1 cellular context compared by ENCODE assay signal in genomic region chr1:151540021-151540981, GRCh38.
A peak's percentile ranks its signal among the peaks of the same experiment; 100 is the strongest.
TF ChIP-seq lines count a peak whose summit lies in the region.

A gene with protein sequence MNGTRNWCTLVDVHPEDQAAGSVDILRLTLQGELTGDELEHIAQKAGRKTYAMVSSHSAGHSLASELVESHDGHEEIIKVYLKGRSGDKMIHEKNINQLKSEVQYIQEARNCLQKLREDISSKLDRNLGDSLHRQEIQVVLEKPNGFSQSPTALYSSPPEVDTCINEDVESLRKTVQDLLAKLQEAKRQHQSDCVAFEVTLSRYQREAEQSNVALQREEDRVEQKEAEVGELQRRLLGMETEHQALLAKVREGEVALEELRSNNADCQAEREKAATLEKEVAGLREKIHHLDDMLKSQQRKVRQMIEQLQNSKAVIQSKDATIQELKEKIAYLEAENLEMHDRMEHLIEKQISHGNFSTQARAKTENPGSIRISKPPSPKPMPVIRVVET (plus strand): TSS chr1:151540309. CDS start chr1:151540367, 58 bp downstream.

TF ChIP-seq in HepG2, 621 proteins besides CTCF, POLR2A, EP300 and RAD21 (continued from another document and continues in another):
- TF ChIP-seq ZXDC (CRISPR knock-in tag; IDR thresholded peaks at IDR 0.05) (0 out of 2 replicates have a peak, but pooled peaks have one; percentile 3), FOXA1 (IDR thresholded peaks at IDR 0.05) (no peak), FOXA1 (CRISPR knock-in tag; IDR thresholded peaks at IDR 0.05) (no peak), ZNF530 (CRISPR knock-in tag; IDR thresholded peaks at IDR 0.05; ENCODE audit: low read depth) (no peak), ZNF7 (CRISPR knock-in tag; IDR thresholded peaks at IDR 0.05) (no peak), ZBTB33 (CRISPR knock-in tag; IDR thresholded peaks at IDR 0.05) (no peak), ZNF564 (CRISPR knock-in tag; IDR thresholded peaks at IDR 0.05) (peak; percentile 68; the same call in 1 of the 2 replicates), SALL1 (CRISPR knock-in tag; IDR thresholded peaks at IDR 0.05) (peak; percentile 69), ZNF280B (CRISPR knock-in tag; IDR thresholded peaks at IDR 0.05; ENCODE audit: borderline replicate concordance) (no peak), WIZ (CRISPR knock-in tag; IDR thresholded peaks at IDR 0.05) (no peak), FOXP1 (IDR thresholded peaks at IDR 0.05) (no peak), FOXP1 (CRISPR knock-in tag; IDR thresholded peaks at IDR 0.05) (no peak), ZNF350 (CRISPR knock-in tag; IDR thresholded peaks at IDR 0.05; ENCODE audit: borderline replicate concordance, low read depth) (no peak; the same call in 1 of the 2 replicates), FOSL2 (CRISPR knock-in tag; IDR thresholded peaks at IDR 0.05) (peak; percentile 3; the same call in 1 of the 2 replicates), ZNF773 (CRISPR knock-in tag; IDR thresholded peaks at IDR 0.05; ENCODE audit: borderline replicate concordance) (peak; percentile 71; the same call in 1 of the 2 replicates), HMG20A (CRISPR knock-in tag; IDR thresholded peaks at IDR 0.05; ENCODE audit: borderline replicate concordance) (no peak; the same call in 1 of the 2 replicates), ZNF326 (CRISPR knock-in tag; IDR thresholded peaks at IDR 0.05; ENCODE audit: borderline replicate concordance) (no peak), CC2D1A (CRISPR knock-in tag; IDR thresholded peaks at IDR 0.05) (no peak), RFXAP (CRISPR knock-in tag; IDR thresholded peaks at IDR 0.05; ENCODE audit: borderline replicate concordance) (no peak), RFXANK (CRISPR knock-in tag; IDR thresholded peaks at IDR 0.05) (0 out of 2 replicates have a peak, but pooled peaks have one; percentile 34), ZNF558 (CRISPR knock-in tag; IDR thresholded peaks at IDR 0.05; ENCODE audit: borderline replicate concordance) (no peak), MIER3 (CRISPR knock-in tag; IDR thresholded peaks at IDR 0.05; ENCODE audit: borderline replicate concordance) (no peak), MYNN (CRISPR knock-in tag; IDR thresholded peaks at IDR 0.05; ENCODE audit: low read depth) (no peak), ZSCAN25 (CRISPR knock-in tag; IDR thresholded peaks at IDR 0.05) (no peak), ARHGAP35 (CRISPR knock-in tag; IDR thresholded peaks at IDR 0.05; ENCODE audit: borderline replicate concordance) (no peak), ZNF713 (CRISPR knock-in tag; IDR thresholded peaks at IDR 0.05) (no peak), ZNF224 (CRISPR knock-in tag; IDR thresholded peaks at IDR 0.05) (no peak), ZNF710 (CRISPR knock-in tag; IDR thresholded peaks at IDR 0.05; ENCODE audit: borderline replicate concordance) (peak; percentile 87), RAD51 (IDR thresholded peaks at IDR 0.05; ENCODE audit: borderline replicate concordance) (no peak), ZNF691 (CRISPR knock-in tag; IDR thresholded peaks at IDR 0.05; ENCODE audit: borderline replicate concordance, low read depth) (no peak), ZNF280D (CRISPR knock-in tag; IDR thresholded peaks at IDR 0.05) (peak; percentile 67; the same call in 1 of the 2 replicates), ZNF329 (CRISPR knock-in tag; IDR thresholded peaks at IDR 0.05; ENCODE audit: low read depth) (no peak), PHF20 (CRISPR knock-in tag; IDR thresholded peaks at IDR 0.05) (no peak; the same call in 1 of the 2 replicates), PHF8 (CRISPR knock-in tag; IDR thresholded peaks at IDR 0.05) (peak; percentile 81), NKX3-1 (CRISPR knock-in tag; IDR thresholded peaks at IDR 0.05) (peak; percentile 81), SMAD9 (CRISPR knock-in tag; IDR thresholded peaks at IDR 0.05) (no peak), SMAD3 (CRISPR knock-in tag; IDR thresholded peaks at IDR 0.05) (peak; percentile 53; the same call in 1 of the 2 replicates), TBP (CRISPR knock-in tag; IDR thresholded peaks at IDR 0.05) (0 out of 2 replicates have a peak, but pooled peaks have one; percentile 56), ZNF460 (CRISPR knock-in tag; IDR thresholded peaks at IDR 0.05; ENCODE audit: borderline replicate concordance) (no peak), RXRA (CRISPR knock-in tag; IDR thresholded peaks at IDR 0.05) (no peak; the same call in none of the 2 replicates), SKI (IDR thresholded peaks at IDR 0.05; ENCODE audit: partially characterized antibody) (no peak), GZF1 (CRISPR knock-in tag; IDR thresholded peaks at IDR 0.05) (peak; percentile 88; the same call in 1 of the 2 replicates), ZNF652 (CRISPR knock-in tag; IDR thresholded peaks at IDR 0.05; ENCODE audit: borderline replicate concordance, low read depth) (no peak), CEBPG (CRISPR knock-in tag; IDR thresholded peaks at IDR 0.05) (0 out of 2 replicates have a peak, but pooled peaks have one; percentile 7), ZNF703 (CRISPR knock-in tag; IDR thresholded peaks at IDR 0.05; ENCODE audit: borderline replicate concordance) (no peak; the same call in 1 of the 2 replicates), NPAS2 (CRISPR knock-in tag; IDR thresholded peaks at IDR 0.05; ENCODE audit: borderline replicate concordance) (no peak), ZNF616 (CRISPR knock-in tag; IDR thresholded peaks at IDR 0.05; ENCODE audit: low read depth) (no peak), ZNF451 (CRISPR knock-in tag; IDR thresholded peaks at IDR 0.05) (0 out of 2 replicates have a peak, but pooled peaks have one; percentile 12), SNAPC2 (CRISPR knock-in tag; IDR thresholded peaks at IDR 0.05) (peak; percentile 93), ZNF510 (CRISPR knock-in tag; IDR thresholded peaks at IDR 0.05; ENCODE audit: low read depth) (no peak), UBTF (CRISPR knock-in tag; IDR thresholded peaks at IDR 0.05) (peak; percentile 82), ZNF777 (CRISPR knock-in tag; IDR thresholded peaks at IDR 0.05) (peak; percentile 83; the same call in 1 of the 2 replicates)
- TF ChIP-seq, protein P1, sequence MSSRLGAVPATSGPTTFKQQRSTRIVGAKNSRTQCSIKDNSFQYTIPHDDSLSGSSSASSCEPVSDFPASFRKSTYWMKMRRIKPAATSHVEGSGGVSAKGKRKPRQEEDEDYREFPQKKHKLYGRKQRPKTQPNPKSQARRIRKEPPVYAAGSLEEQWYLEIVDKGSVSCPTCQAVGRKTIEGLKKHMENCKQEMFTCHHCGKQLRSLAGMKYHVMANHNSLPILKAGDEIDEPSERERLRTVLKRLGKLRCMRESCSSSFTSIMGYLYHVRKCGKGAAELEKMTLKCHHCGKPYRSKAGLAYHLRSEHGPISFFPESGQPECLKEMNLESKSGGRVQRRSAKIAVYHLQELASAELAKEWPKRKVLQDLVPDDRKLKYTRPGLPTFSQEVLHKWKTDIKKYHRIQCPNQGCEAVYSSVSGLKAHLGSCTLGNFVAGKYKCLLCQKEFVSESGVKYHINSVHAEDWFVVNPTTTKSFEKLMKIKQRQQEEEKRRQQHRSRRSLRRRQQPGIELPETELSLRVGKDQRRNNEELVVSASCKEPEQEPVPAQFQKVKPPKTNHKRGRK (CRISPR knock-in tag; IDR thresholded peaks at IDR 0.05): 0 out of 2 replicates have a peak, but pooled peaks have one; percentile 39
